10 cellular contexts compared by ENCODE assay signal in the genomic region with DNA sequence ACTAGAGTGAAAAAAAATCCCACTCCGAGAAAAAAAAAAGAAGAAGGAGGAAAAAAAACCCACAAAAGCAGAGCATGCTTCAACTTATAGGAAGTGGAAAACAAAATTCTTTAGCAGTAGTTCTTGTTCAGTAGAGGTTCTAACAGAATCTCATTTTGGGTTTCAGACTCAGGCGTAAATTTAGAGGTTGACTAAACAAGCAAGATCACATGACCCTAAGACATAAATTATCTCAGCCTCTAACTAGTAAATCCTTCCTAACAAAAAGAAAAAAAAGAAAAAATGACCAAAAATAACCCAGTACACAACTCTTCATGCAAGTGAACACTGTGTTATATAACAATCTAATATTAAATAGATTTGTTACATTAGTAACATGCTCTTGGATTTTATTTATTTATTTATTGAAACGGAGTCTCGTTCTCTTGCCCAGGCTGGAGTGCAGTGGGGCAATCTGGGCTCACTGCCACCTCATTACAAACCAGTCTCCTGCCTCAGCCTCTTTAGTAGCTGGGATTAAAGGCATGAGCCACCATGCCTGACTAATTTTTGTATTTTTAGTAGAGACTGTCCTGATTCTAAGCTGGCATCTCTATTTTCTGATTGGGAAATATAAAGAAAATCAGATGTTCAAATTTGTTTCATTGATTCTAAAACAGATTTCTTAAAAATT. TPM values are rescaled to one million over a fixed set of nuclear protein-coding genes. Genes with fewer than 3 reads are reported as not detected.
A peak's percentile ranks its signal among the peaks of the same experiment; 100 is the strongest.
DNase-seq lines count a peak whose midpoint lies in the region; ATAC-seq and TF ChIP-seq lines count a peak whose summit lies in the region.
"Had no signal": no experiment of that assay in that cellular context is flagged by ENCODE, and none has a peak within 500 bp of the region (broad histone marks: within the 10 kb centered on the region; RNA-seq: fewer than 3 reads in every experiment).

No MANE protein-coding gene starts in this region.

- H3K9ac ChIP-seq in skeletal muscle tissue (ENCODE audit: low read depth in 1 of 3, low read length in 3 of 3), result no peak overlapping the region

- H3K27ac ChIP-seq in RWPE2 (ENCODE audit: poor library complexity, severe bottlenecking), result peak overlapping the region; percentile 11
- H3K27ac ChIP-seq in foreskin keratinocyte, result no peak overlapping the region
- peak overlapping the region; percentile 15 for H3K27ac ChIP-seq in skeletal muscle tissue (ENCODE audit: low read depth, low read length)
- H3K27ac ChIP-seq in prostate gland, result no peak overlapping the region

- DNase-seq in GM04504 (ENCODE audit: low read depth) (peak; percentile 9), RWPE2 (ENCODE audit: low spot score) (no peak), foreskin keratinocyte (no peak), prostate gland (ENCODE audit: low spot score) (no peak), NCI-H1092 treated with DMSO at 0.1 percent for 48 hours (lab: John Stamatoyannopoulos, UW) (no peak)
- DNase-seq: NCI-H187 treated with DMSO at 0.1 percent for 48 hours had no signal

- 42% methylated on average over 4 of the region's 4 CpGs for WGBS in prostate gland

- no peaks in the 10 kb centered on the region for H3K27me3 ChIP-seq in RWPE2 (ENCODE audit: insufficient read depth, poor library complexity, severe bottlenecking)
- no peaks in the 10 kb centered on the region for H3K27me3 ChIP-seq in foreskin keratinocyte
- H3K27me3 ChIP-seq in skeletal muscle tissue (ENCODE audit: control insufficient read depth in 3 of 3, insufficient read depth in 3 of 3, low read length in 3 of 3), result no peaks in the 10 kb centered on the region
- no peaks in the 10 kb centered on the region for H3K27me3 ChIP-seq in prostate gland (replicated peaks; ENCODE audit: insufficient read depth)

- H3K4me1 ChIP-seq in RWPE2 (ENCODE audit: insufficient read depth, poor library complexity, severe bottlenecking), result peaks cover 39% of the 10 kb centered on the region
- H3K4me1 ChIP-seq in foreskin keratinocyte, result peaks cover 29% of the 10 kb centered on the region
- H3K4me1 ChIP-seq in skeletal muscle tissue (ENCODE audit: control insufficient read depth in 3 of 3, insufficient read depth in 3 of 3, low read length in 3 of 3), result no peaks in the 10 kb centered on the region
- H3K4me1 ChIP-seq in prostate gland (replicated peaks), result no peaks in the 10 kb centered on the region

- peaks cover 98% of the 10 kb centered on the region for H3K36me3 ChIP-seq in RWPE2 (ENCODE audit: low read depth)
- peaks cover 0 to 18% (median 7%) of the 10 kb centered on the region in 3 donors for H3K36me3 ChIP-seq in skeletal muscle tissue (ENCODE audit: control insufficient read depth in 3 of 3, insufficient read depth in 3 of 3, low read length in 3 of 3)
- H3K36me3 ChIP-seq in prostate gland, result no peaks in the 10 kb centered on the region

- H3K4me3 ChIP-seq in RWPE2 (ENCODE audit: severe bottlenecking) (no peak overlapping the region), skeletal muscle tissue (ENCODE audit: low read length in 3 of 3) (no peak overlapping the region), prostate gland (no peak overlapping the region)
- H3K4me3 ChIP-seq: GM12878 had no signal

- TF ChIP-seq CTCF in RWPE2 (IDR thresholded peaks at IDR 0.05; ENCODE audit: poor library complexity, severe bottlenecking) (no peak), foreskin keratinocyte (conservative IDR thresholded peaks at IDR 0.05) (no peak), prostate gland (IDR thresholded peaks at IDR 0.05) (no peak)

- intact Hi-C loops in prostate gland (cut with DNase I), result no loop called here

- ATAC-seq in RWPE2 (ENCODE audit: low read depth), result no peak
- peak; percentile 43 for ATAC-seq in foreskin keratinocyte
- no peak for ATAC-seq in HG02588 (IDR thresholded peaks at IDR 0.05; ENCODE audit: unreplicated experiment)
- no peak for ATAC-seq in GM21515 (IDR thresholded peaks at IDR 0.05; ENCODE audit: unreplicated experiment)
- ATAC-seq: GM12878 had no signal

- H3K9me3 ChIP-seq in RWPE2 (ENCODE audit: severe bottlenecking), result peaks cover 2% of the 10 kb centered on the region
- no peaks in the 10 kb centered on the region for H3K9me3 ChIP-seq in skeletal muscle tissue (ENCODE audit: control insufficient read depth in 3 of 3, low read length in 3 of 3)
- H3K9me3 ChIP-seq in prostate gland, result no peaks in the 10 kb centered on the region

- no peak for TF ChIP-seq POLR2A in prostate gland (IDR thresholded peaks at IDR 0.05)

RNA-seq across cellular contexts. Expression of gene PPP4R3B, which starts 35.4 kb away (rescaled TPM):
- total RNA-seq in foreskin keratinocyte, result 34.4 and 36.4 TPM in 2 replicates
- polyA plus RNA-seq in foreskin keratinocyte, result 8.7 and 11.2 TPM in 2 replicates
- 53.8 TPM for total RNA-seq in skeletal muscle tissue
- total RNA-seq in prostate gland, result 10 to 100 TPM; 51.4 to 62.0 TPM

Comparison
In these comparisons a context has a peak if more than half of its experiments do, and no peak if none do; other contexts are left out.
1. H3K27ac ChIP-seq: peak in RWPE2 (single experiment) and skeletal muscle tissue (single experiment); none in foreskin keratinocyte (single experiment) and prostate gland (0 of 2).